Comparison of ENCODE assay signal across 21 cellular contexts in the genomic region with DNA sequence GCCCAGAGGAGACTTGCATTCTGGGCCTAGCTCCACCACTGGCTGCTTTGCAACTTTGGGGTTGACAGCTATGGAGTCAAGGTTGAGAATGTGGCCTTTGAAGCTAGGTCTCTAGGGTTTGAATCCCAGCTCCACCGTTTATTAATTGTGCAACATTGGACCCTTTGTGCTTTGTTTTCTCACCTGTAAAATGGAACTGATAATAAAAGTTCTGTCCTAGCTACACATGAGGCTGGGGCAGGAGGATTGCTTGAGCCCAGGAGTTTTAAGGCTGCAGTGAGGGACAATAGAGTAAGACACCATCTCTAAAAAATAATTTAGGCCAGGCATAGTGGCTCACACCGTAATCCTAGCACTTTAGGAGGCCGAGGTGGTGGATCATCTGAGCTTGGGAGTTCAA. TPM values are rescaled to one million over a fixed set of nuclear protein-coding genes. Genes with fewer than 3 reads are reported as not detected.
"Had no signal": no experiment of that assay in that cellular context is flagged by ENCODE, and none has a peak within 500 bp of the region (broad histone marks: within the 10 kb centered on the region; RNA-seq: fewer than 3 reads in every experiment).

No MANE protein-coding gene starts in this region.

- H3K4me3 Mint-ChIP-seq: activated CD8-positive, alpha-beta memory T cell treated with anti-CD3 and anti-CD28 coated beads, Interleukin-2, amount 10 ng/mL, durations not matched to agents 7 days and 5 days; activated naive CD8-positive, alpha-beta T cell; activated T-cell treated with anti-CD3 and anti-CD28 coated beads, Interleukin-2, amount 50 U/mL, for 4 hours; natural killer cell treated with Interleukin-12 subunit alpha and Interleukin-12 subunit beta and Interleukin-15 and Interleukin-18, amount 100 ng/mL, for 72 hours; WTC11 had no signal

- H3K9me3 Mint-ChIP-seq: activated T-cell treated with anti-CD3 and anti-CD28 coated beads, Interleukin-2, amount 50 U/mL, for 4 hours; natural killer cell treated with Interleukin-12 subunit alpha and Interleukin-12 subunit beta and Interleukin-15 and Interleukin-18, amount 100 ng/mL, for 72 hours; WTC11 had no signal

- H3K9me3 ChIP-seq: breast epithelium, stomach, thyroid gland, uterus had no signal

- H3K36me3 ChIP-seq: breast epithelium, stomach, thyroid gland, uterus had no signal

- H3K36me3 Mint-ChIP-seq: activated CD8-positive, alpha-beta memory T cell treated with anti-CD3 and anti-CD28 coated beads, Interleukin-2, amount 10 ng/mL, durations not matched to agents 7 days and 5 days; activated naive CD8-positive, alpha-beta T cell; natural killer cell treated with Interleukin-12 subunit alpha and Interleukin-12 subunit beta and Interleukin-15 and Interleukin-18, amount 100 ng/mL, for 72 hours; WTC11 had no signal

- DNase-seq: activated CD8-positive, alpha-beta memory T cell treated with anti-CD3 and anti-CD28 coated beads, Interleukin-2, amount 10 ng/mL, durations not matched to agents 7 days and 5 days; activated gamma-delta T cell; activated T-cell treated with anti-CD3 and anti-CD28 coated beads, Interleukin-2, amount 50 U/mL, for 4 hours; anterior cingulate cortex; glutamatergic neuron; stimulated activated CD4-positive, alpha-beta T cell treated with anti-CD3 and anti-CD28 coated beads, Interleukin-4, amount 100 ng/mL, for 1 hour; stomach; T-helper 1 cell; thyroid gland; uterus had no signal

- ATAC-seq: activated CD8-positive, alpha-beta memory T cell treated with anti-CD3 and anti-CD28 coated beads, Interleukin-2, amount 10 ng/mL, durations not matched to agents 7 days and 5 days; activated T-cell treated with anti-CD3 and anti-CD28 coated beads, Interleukin-2, amount 50 U/mL, for 4 hours; esophagus mucosa; natural killer cell treated with Interleukin-12 subunit alpha and Interleukin-12 subunit beta and Interleukin-15 and Interleukin-18, amount 100 ng/mL, for 72 hours; WTC11 had no signal

- H3K27ac ChIP-seq: thyroid gland, uterus had no signal

- H3K27me3 Mint-ChIP-seq: activated naive CD8-positive, alpha-beta T cell had no signal

- H3K27me3 ChIP-seq: breast epithelium, stomach, thyroid gland, uterus had no signal

- H3K4me3 ChIP-seq: breast epithelium, stomach, thyroid gland, uterus had no signal

- H3K27ac Mint-ChIP-seq: activated CD8-positive, alpha-beta memory T cell treated with anti-CD3 and anti-CD28 coated beads, Interleukin-2, amount 10 ng/mL, durations not matched to agents 7 days and 5 days; WTC11 had no signal

RNA-seq across cellular contexts. Expression of gene MEX3A, which starts 17.0 kb away (rescaled TPM):
- total RNA-seq: mononuclear cell had no signal

RNA-seq across cellular contexts. Expression of gene RAB25, which starts 38.3 kb away (rescaled TPM):
- total RNA-seq: activated CD8-positive, alpha-beta memory T cell treated with anti-CD3 and anti-CD28 coated beads, Interleukin-2, amount 10 ng/mL, durations not matched to agents 7 days and 5 days; chondrocyte; dermis microvascular lymphatic vessel endothelial cell; fibroblast of villous mesenchyme; lung microvascular endothelial cell; natural killer cell treated with Interleukin-12 subunit alpha and Interleukin-12 subunit beta and Interleukin-15 and Interleukin-18, amount 100 ng/mL, for 72 hours; osteoblast had no signal
